In genomic region chr14:21106506-21107359, GRCh38 we compare ENCODE assay signal across 1 cellular context.
TF ChIP-seq lines count a peak whose summit lies in the region.

No MANE protein-coding gene starts in this region.

TF ChIP-seq in HepG2, 621 proteins besides CTCF, POLR2A, EP300 and RAD21 (continued from another document and continues in another):
- TF ChIP-seq ZBTB4 (CRISPR knock-in tag; IDR thresholded peaks at IDR 0.05; ENCODE audit: borderline replicate concordance): no peak
- no peak for TF ChIP-seq ZNF441 (CRISPR knock-in tag; IDR thresholded peaks at IDR 0.05; ENCODE audit: borderline replicate concordance)
- TF ChIP-seq YEATS4 (CRISPR knock-in tag; IDR thresholded peaks at IDR 0.05; ENCODE audit: borderline replicate concordance): peak; percentile 43; the same call in 1 of the 2 replicates
- 0 out of 2 replicates have a peak, but pooled peaks have one; percentile 59 for TF ChIP-seq YEATS2 (CRISPR knock-in tag; IDR thresholded peaks at IDR 0.05; ENCODE audit: borderline replicate concordance)
- TF ChIP-seq MXD3 (CRISPR knock-in tag; IDR thresholded peaks at IDR 0.05): no peak
- TF ChIP-seq ZNF605 (CRISPR knock-in tag; IDR thresholded peaks at IDR 0.05): 0 out of 2 replicates have a peak, but pooled peaks have one; percentile 31
- TF ChIP-seq ZNF510 (CRISPR knock-in tag; IDR thresholded peaks at IDR 0.05; ENCODE audit: low read depth): no peak
- TF ChIP-seq MAFG (CRISPR knock-in tag; IDR thresholded peaks at IDR 0.05): 0 out of 2 replicates have a peak, but pooled peaks have one; percentile 25
- no peak for TF ChIP-seq ZNF615 (CRISPR knock-in tag; IDR thresholded peaks at IDR 0.05; ENCODE audit: borderline replicate concordance)
- TF ChIP-seq CBX1 (IDR thresholded peaks at IDR 0.05; ENCODE audit: low read depth): no peak
- no peak for TF ChIP-seq ZNF20 (CRISPR knock-in tag; IDR thresholded peaks at IDR 0.05)
- no peak for TF ChIP-seq ZNF18 (CRISPR knock-in tag; IDR thresholded peaks at IDR 0.05; ENCODE audit: insufficient replicate concordance)
- peak; percentile 80; the same call in 1 of the 2 replicates for TF ChIP-seq ZBTB44 (CRISPR knock-in tag; IDR thresholded peaks at IDR 0.05)
- TF ChIP-seq ASH2L (IDR thresholded peaks at IDR 0.05; ENCODE audit: insufficient read length, low read depth, low read length): peak; percentile 54
- TF ChIP-seq TFAP4 (IDR thresholded peaks at IDR 0.05; ENCODE audit: borderline replicate concordance, low read depth): peak; percentile 31; the same call in 1 of the 2 replicates
- peak; percentile 96 for TF ChIP-seq SMC3 (IDR thresholded peaks at IDR 0.05; ENCODE audit: low read length)
- TF ChIP-seq UBTF (CRISPR knock-in tag; IDR thresholded peaks at IDR 0.05): peak; percentile 55; the same call in 1 of the 2 replicates
- no peak for TF ChIP-seq ZNF550 (CRISPR knock-in tag; IDR thresholded peaks at IDR 0.05; ENCODE audit: borderline replicate concordance)
- peak; percentile 46; the same call in 1 of the 2 replicates for TF ChIP-seq CREM (IDR thresholded peaks at IDR 0.05)
- no peak for TF ChIP-seq CREM (CRISPR knock-in tag; IDR thresholded peaks at IDR 0.05)
- no peak for TF ChIP-seq ZNF646 (CRISPR knock-in tag; IDR thresholded peaks at IDR 0.05)
- 0 out of 2 replicates have a peak, but pooled peaks have one; percentile 81 for TF ChIP-seq SP140L (CRISPR knock-in tag; IDR thresholded peaks at IDR 0.05; ENCODE audit: borderline replicate concordance)
- no peak for TF ChIP-seq ZNF713 (CRISPR knock-in tag; IDR thresholded peaks at IDR 0.05)
- TF ChIP-seq ZNF224 (CRISPR knock-in tag; IDR thresholded peaks at IDR 0.05): no peak
- no peak for TF ChIP-seq MLXIP (CRISPR knock-in tag; IDR thresholded peaks at IDR 0.05; ENCODE audit: borderline replicate concordance)
- no peak for TF ChIP-seq JUND (CRISPR knock-in tag; IDR thresholded peaks at IDR 0.05)
- TF ChIP-seq TBX3 (IDR thresholded peaks at IDR 0.05; ENCODE audit: borderline replicate concordance): no peak
- peak; percentile 46; the same call in 1 of the 2 replicates for TF ChIP-seq FOXO1 (CRISPR knock-in tag; IDR thresholded peaks at IDR 0.05)
- TF ChIP-seq TOPORS (CRISPR knock-in tag; IDR thresholded peaks at IDR 0.05): no peak
- 0 out of 2 replicates have a peak, but pooled peaks have one; percentile 34 for TF ChIP-seq EED (CRISPR knock-in tag; IDR thresholded peaks at IDR 0.05)
- TF ChIP-seq ZNF362 (CRISPR knock-in tag; IDR thresholded peaks at IDR 0.05; ENCODE audit: borderline replicate concordance): no peak
- TF ChIP-seq NONO (IDR thresholded peaks at IDR 0.05): no peak
- peak; percentile 83; the same call in 1 of the 2 replicates for TF ChIP-seq NONO (CRISPR knock-in tag; conservative IDR thresholded peaks at IDR 0.05)
- no peak for TF ChIP-seq NKX3-1 (CRISPR knock-in tag; IDR thresholded peaks at IDR 0.05)
- TF ChIP-seq ZNF317 (CRISPR knock-in tag; IDR thresholded peaks at IDR 0.05): 0 out of 2 replicates have a peak, but pooled peaks have one; percentile 4
- TF ChIP-seq NFATC3 (CRISPR knock-in tag; IDR thresholded peaks at IDR 0.05): no peak
- no peak for TF ChIP-seq FIP1L1 (IDR thresholded peaks at IDR 0.05; ENCODE audit: borderline replicate concordance, insufficient read depth, low read depth, low read length)
- TF ChIP-seq TCF7L2 (IDR thresholded peaks at IDR 0.05; ENCODE audit: low read depth, low read length): no peak
- no peak for TF ChIP-seq NBN (conservative IDR thresholded peaks at IDR 0.05)
- TF ChIP-seq DDIT3 (CRISPR knock-in tag; IDR thresholded peaks at IDR 0.05): no peak
